Comparison of ENCODE assay signal across 2 cellular contexts in the genomic region with DNA sequence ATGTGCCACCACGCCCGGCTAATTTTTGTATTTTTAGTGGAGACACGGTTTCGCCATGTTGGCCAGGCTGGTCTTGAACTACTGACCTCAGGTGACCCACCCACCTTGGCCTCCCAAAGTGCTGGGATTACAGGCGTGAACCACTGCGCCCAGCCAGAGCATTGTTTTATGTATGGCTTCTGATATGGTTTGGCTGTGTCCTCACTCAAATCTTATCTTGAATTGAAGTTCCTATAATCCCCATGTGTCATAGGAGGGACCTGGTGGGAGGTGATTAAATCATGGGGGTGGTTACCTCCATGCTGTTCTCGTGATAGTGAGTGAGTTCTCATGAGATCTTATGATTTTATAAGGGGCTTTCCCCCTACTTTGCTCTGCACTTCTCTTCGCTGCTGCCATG. TPM values are rescaled to one million over a fixed set of nuclear protein-coding genes. Genes with fewer than 3 reads are reported as not detected.
"Had no signal": no experiment of that assay in that cellular context is flagged by ENCODE, and none has a peak within 500 bp of the region (broad histone marks: within the 10 kb centered on the region; RNA-seq: fewer than 3 reads in every experiment).

No MANE protein-coding gene starts in this region.

RNA-seq across cellular contexts. Expression of gene ST6GALNAC3, which starts 22.5 kb away (rescaled TPM):
- total RNA-seq: activated T-helper 1 cell treated with anti-CD3 and anti-CD28 coated beads, Interleukin-12 subunit alpha, Interleukin-12 subunit beta, Interleukin-2, Interleukin-4 antibody, amounts not matched to agents 30 ng/mL and 10 ng/mL and 1 ng/mL, durations not matched to agents 14 hours and 24 hours and 36 hours; activated T-helper 2 cell treated with anti-CD3 and anti-CD28 coated beads, Interferon-gamma antibody, Interleukin-2, Interleukin-4, amounts not matched to agents 10 μg/mL and 5 μg/mL and 100 μg/mL, durations not matched to agents 14 hours and 24 hours and 36 hours had no signal
